Comparison of ENCODE assay signal across 20 cellular contexts in genomic region chr20:44624743-44625271, GRCh38.
"Had no signal": no experiment of that assay in that cellular context is flagged by ENCODE, and none has a peak within 500 bp of the region (broad histone marks: within the 10 kb centered on the region; RNA-seq: fewer than 3 reads in every experiment).

No MANE protein-coding gene starts in this region.

- H3K4me3 ChIP-seq: dorsolateral prefrontal cortex, heart left ventricle, mucosa of descending colon, smooth muscle cell, suprapubic skin, thyroid gland, uterus had no signal

- H3K27me3 ChIP-seq: dorsolateral prefrontal cortex, heart left ventricle, suprapubic skin, thyroid gland, uterus had no signal

- H3K4me1 ChIP-seq: parathyroid adenoma, suprapubic skin, thyroid gland, uterus had no signal

- H3K27ac Mint-ChIP-seq: type B pancreatic cell had no signal

- H3K9me3 ChIP-seq: mucosa of descending colon, suprapubic skin, thyroid gland, uterus had no signal

- H3K9me3 Mint-ChIP-seq: type B pancreatic cell had no signal

- H3K27me3 Mint-ChIP-seq: naive thymus-derived CD8-positive, alpha-beta T cell; type B pancreatic cell had no signal

- H3K79me2 ChIP-seq: parathyroid adenoma had no signal

- DNase-seq: cortex of kidney; dorsolateral prefrontal cortex; effector CD8-positive, alpha-beta T cell; heart left ventricle; hippocampal formation; left colon; naive thymus-derived CD8-positive, alpha-beta T cell; occipital lobe; stimulated activated CD4-positive, alpha-beta T cell treated with anti-CD3 and anti-CD28 coated beads, Interleukin-2, amount 100 ng/mL, for 48 hours; stimulated activated naive CD8-positive, alpha-beta T cell treated with anti-CD3 and anti-CD28 coated beads, Interleukin-15, Interleukin-2, amounts not matched to agents 100 U/mL and 50 U/mL, for 24 hours; thyroid gland; uterus had no signal

- H3K27ac ChIP-seq: heart left ventricle, parathyroid adenoma, suprapubic skin, thyroid gland, uterus had no signal

- H3K9ac ChIP-seq: parathyroid adenoma had no signal

- FAIRE-seq: endometrium, frontal cortex had no signal

- H3K36me3 ChIP-seq: uterus had no signal

- H3K4me3 Mint-ChIP-seq: naive thymus-derived CD8-positive, alpha-beta T cell; type B pancreatic cell had no signal

- H2AFZ ChIP-seq: parathyroid adenoma had no signal

- ATAC-seq: esophagus mucosa; heart left ventricle; left colon; mucosa of descending colon; naive thymus-derived CD8-positive, alpha-beta T cell; stimulated activated naive CD8-positive, alpha-beta T cell treated with anti-CD3 and anti-CD28 coated beads, Interleukin-15, Interleukin-2, amounts not matched to agents 100 U/mL and 50 U/mL, for 24 hours had no signal

- H3K4me2 ChIP-seq: smooth muscle cell had no signal
